ENCODE assay signal across 1 cellular context in genomic region chr19:57389194-57389729, GRCh38.
A peak's percentile ranks its signal among the peaks of the same experiment; 100 is the strongest.
TF ChIP-seq lines count a peak whose summit lies in the region.

No MANE protein-coding gene starts in this region.

TF ChIP-seq in HepG2, 621 proteins besides CTCF, POLR2A, EP300 and RAD21 (continues in another document):
- no peak for TF ChIP-seq ATF5 (CRISPR knock-in tag; IDR thresholded peaks at IDR 0.05; ENCODE audit: low read depth)
- 0 out of 2 replicates have a peak, but pooled peaks have one; percentile 28 for TF ChIP-seq ZBED4 (CRISPR knock-in tag; IDR thresholded peaks at IDR 0.05; ENCODE audit: borderline replicate concordance)
- no peak for TF ChIP-seq PRPF4 (IDR thresholded peaks at IDR 0.05; ENCODE audit: low read depth, low read length, poor library complexity, severe bottlenecking)
- no peak for TF ChIP-seq PCBP1 (IDR thresholded peaks at IDR 0.05; ENCODE audit: borderline replicate concordance, low read depth, low read length)
- TF ChIP-seq ATF2 (CRISPR knock-in tag; IDR thresholded peaks at IDR 0.05): no peak
- peak; percentile 100 for TF ChIP-seq SRF (IDR thresholded peaks at IDR 0.05; ENCODE audit: low read depth, low read length)
- no peak for TF ChIP-seq BATF2 (CRISPR knock-in tag; IDR thresholded peaks at IDR 0.05)
- no peak for TF ChIP-seq CHCHD3 (CRISPR knock-in tag; IDR thresholded peaks at IDR 0.05)
- TF ChIP-seq ZMYM4 (CRISPR knock-in tag; IDR thresholded peaks at IDR 0.05): no peak
- TF ChIP-seq HNRNPLL (IDR thresholded peaks at IDR 0.05; ENCODE audit: low read depth, low read length, poor library complexity, severe bottlenecking): no peak
- TF ChIP-seq ZNF18 (CRISPR knock-in tag; IDR thresholded peaks at IDR 0.05; ENCODE audit: insufficient replicate concordance): no peak
- TF ChIP-seq ZNF430 (CRISPR knock-in tag; IDR thresholded peaks at IDR 0.05): no peak; the same call in 1 of the 2 replicates
- no peak for TF ChIP-seq ZNF569 (CRISPR knock-in tag; IDR thresholded peaks at IDR 0.05; ENCODE audit: borderline replicate concordance)
- TF ChIP-seq KAT8 (CRISPR knock-in tag; IDR thresholded peaks at IDR 0.05): no peak
- TF ChIP-seq HNRNPUL1 (IDR thresholded peaks at IDR 0.05; ENCODE audit: low read depth, low read length): no peak
- peak; percentile 13; the same call in 1 of the 2 replicates for TF ChIP-seq ZBTB39 (CRISPR knock-in tag; IDR thresholded peaks at IDR 0.05)
- TF ChIP-seq ZSCAN12 (CRISPR knock-in tag; IDR thresholded peaks at IDR 0.05): no peak
- no peak for TF ChIP-seq ZNF768 (CRISPR knock-in tag; IDR thresholded peaks at IDR 0.05)
- TF ChIP-seq ZNF546 (CRISPR knock-in tag; conservative IDR thresholded peaks at IDR 0.05): no peak
- TF ChIP-seq ZFP91 (CRISPR knock-in tag; IDR thresholded peaks at IDR 0.05; ENCODE audit: borderline replicate concordance): peak; percentile 99; the same call in 1 of the 2 replicates
- no peak for TF ChIP-seq PITX1 (CRISPR knock-in tag; IDR thresholded peaks at IDR 0.05)
- TF ChIP-seq GFI1 (CRISPR knock-in tag; IDR thresholded peaks at IDR 0.05; ENCODE audit: borderline replicate concordance): 0 out of 2 replicates have a peak, but pooled peaks have one; percentile 19
- peak; percentile 17; the same call in 1 of the 2 replicates for TF ChIP-seq ZNF205 (CRISPR knock-in tag; IDR thresholded peaks at IDR 0.05)
- TF ChIP-seq NRL (CRISPR knock-in tag; IDR thresholded peaks at IDR 0.05; ENCODE audit: borderline replicate concordance): no peak
- TF ChIP-seq USF2 (IDR thresholded peaks at IDR 0.05; ENCODE audit: low read depth, low read length): no peak
- TF ChIP-seq USF2 (CRISPR knock-in tag; IDR thresholded peaks at IDR 0.05; ENCODE audit: borderline replicate concordance): peak; percentile 96; the same call in 1 of the 2 replicates
- TF ChIP-seq MAZ (IDR thresholded peaks at IDR 0.05; ENCODE audit: borderline replicate concordance, low read depth, low read length): peak; percentile 82
- no peak for TF ChIP-seq MAZ (CRISPR knock-in tag; IDR thresholded peaks at IDR 0.05; ENCODE audit: low read depth)
- TF ChIP-seq NFYC (CRISPR knock-in tag; IDR thresholded peaks at IDR 0.05): no peak
- no peak for TF ChIP-seq HMGXB4 (CRISPR knock-in tag; IDR thresholded peaks at IDR 0.05; ENCODE audit: borderline replicate concordance in 1 of 2, low read depth in 1 of 2)
- TF ChIP-seq ETS1 (CRISPR knock-in tag; IDR thresholded peaks at IDR 0.05): no peak
- TF ChIP-seq ZNF264 (CRISPR knock-in tag; IDR thresholded peaks at IDR 0.05): 0 out of 2 replicates have a peak, but pooled peaks have one; percentile 23
- 0 out of 2 replicates have a peak, but pooled peaks have one; percentile 23 for TF ChIP-seq SALL2 (CRISPR knock-in tag; IDR thresholded peaks at IDR 0.05)
- TF ChIP-seq RFX3 (CRISPR knock-in tag; IDR thresholded peaks at IDR 0.05): no peak
- TF ChIP-seq NR0B2 (CRISPR knock-in tag; IDR thresholded peaks at IDR 0.05): no peak
- TF ChIP-seq ZNF17 (CRISPR knock-in tag; IDR thresholded peaks at IDR 0.05): no peak
- no peak for TF ChIP-seq ZNF775 (CRISPR knock-in tag; IDR thresholded peaks at IDR 0.05; ENCODE audit: borderline replicate concordance)
- TF ChIP-seq ARHGAP35 (CRISPR knock-in tag; IDR thresholded peaks at IDR 0.05; ENCODE audit: borderline replicate concordance): 0 out of 2 replicates have a peak, but pooled peaks have one; percentile 2
- no peak for TF ChIP-seq TCF7L2 (IDR thresholded peaks at IDR 0.05; ENCODE audit: low read depth, low read length)
- no peak for TF ChIP-seq MED13 (CRISPR knock-in tag; IDR thresholded peaks at IDR 0.05)
- no peak for TF ChIP-seq THRA (CRISPR knock-in tag; IDR thresholded peaks at IDR 0.05; ENCODE audit: borderline replicate concordance)
